Comparison of ENCODE assay signal across 3 cellular contexts in genomic region chr1:35488346-35488745, GRCh38.
TF ChIP-seq lines count a peak whose summit lies in the region.

No MANE protein-coding gene starts in this region.

TF ChIP-seq in liver, 16 proteins besides CTCF, POLR2A, EP300 and RAD21:
- TF ChIP-seq GABPA (IDR thresholded peaks at IDR 0.05 in 1 of 2, conservative IDR thresholded peaks at IDR 0.05 in 1 of 2): no peak
- TF ChIP-seq MAX (IDR thresholded peaks at IDR 0.05): no peak
- TF ChIP-seq RXRA (IDR thresholded peaks at IDR 0.05): no peak
- no peak for TF ChIP-seq ZBTB33 (IDR thresholded peaks at IDR 0.05)
- no peak for TF ChIP-seq FOXA1 (IDR thresholded peaks at IDR 0.05)
- no peak for TF ChIP-seq HNF4G (IDR thresholded peaks at IDR 0.05)
- TF ChIP-seq HNF4A (conservative IDR thresholded peaks at IDR 0.05): no peak
- no peak for TF ChIP-seq NR2F2 (IDR thresholded peaks at IDR 0.05)

TF ChIP-seq in HepG2, 621 proteins besides CTCF, POLR2A, EP300 and RAD21:
- TF ChIP-seq KDM5A (IDR thresholded peaks at IDR 0.05; ENCODE audit: borderline replicate concordance, low read length) (no peak), ZHX2 (IDR thresholded peaks at IDR 0.05; ENCODE audit: low read depth) (no peak), ZHX2 (CRISPR knock-in tag; IDR thresholded peaks at IDR 0.05; ENCODE audit: borderline replicate concordance) (no peak), ZNF264 (CRISPR knock-in tag; IDR thresholded peaks at IDR 0.05) (no peak), ATF5 (CRISPR knock-in tag; IDR thresholded peaks at IDR 0.05; ENCODE audit: low read depth) (no peak), REL (CRISPR knock-in tag; conservative IDR thresholded peaks at IDR 0.05) (no peak), CEBPB (IDR thresholded peaks at IDR 0.05; ENCODE audit: borderline replicate concordance, low read depth, low read length) (no peak), ZNF878 (CRISPR knock-in tag; IDR thresholded peaks at IDR 0.05) (no peak), STAT5B (CRISPR knock-in tag; IDR thresholded peaks at IDR 0.05) (no peak), JARID2 (CRISPR knock-in tag; IDR thresholded peaks at IDR 0.05; ENCODE audit: insufficient replicate concordance) (no peak), SP4 (CRISPR knock-in tag; IDR thresholded peaks at IDR 0.05) (no peak)

TF ChIP-seq in GM12878, 131 proteins besides CTCF, POLR2A, EP300 and RAD21:
- TF ChIP-seq EED (IDR thresholded peaks at IDR 0.05; ENCODE audit: low read depth) (no peak), ZZZ3 (IDR thresholded peaks at IDR 0.05; ENCODE audit: control insufficient read depth, insufficient read length, low read depth) (no peak), ATF3 (IDR thresholded peaks at IDR 0.05; ENCODE audit: borderline replicate concordance, extremely low read depth, low read depth, low read length) (no peak), ZSCAN29 (IDR thresholded peaks at IDR 0.05) (no peak), CBFB (IDR thresholded peaks at IDR 0.05; ENCODE audit: low read depth) (no peak), SP1 (IDR thresholded peaks at IDR 0.05; ENCODE audit: low read depth, low read length) (no peak), TCF7 (IDR thresholded peaks at IDR 0.05; ENCODE audit: borderline replicate concordance) (no peak), IRF4 (IDR thresholded peaks at IDR 0.05; ENCODE audit: low read depth, low read length) (no peak), KLF5 (IDR thresholded peaks at IDR 0.05; ENCODE audit: partially characterized antibody) (no peak), PAX8 (IDR thresholded peaks at IDR 0.05) (no peak), MTA3 (IDR thresholded peaks at IDR 0.05; ENCODE audit: borderline replicate concordance, low read length) (no peak)
